8 cellular contexts compared by ENCODE assay signal in the genomic region with DNA sequence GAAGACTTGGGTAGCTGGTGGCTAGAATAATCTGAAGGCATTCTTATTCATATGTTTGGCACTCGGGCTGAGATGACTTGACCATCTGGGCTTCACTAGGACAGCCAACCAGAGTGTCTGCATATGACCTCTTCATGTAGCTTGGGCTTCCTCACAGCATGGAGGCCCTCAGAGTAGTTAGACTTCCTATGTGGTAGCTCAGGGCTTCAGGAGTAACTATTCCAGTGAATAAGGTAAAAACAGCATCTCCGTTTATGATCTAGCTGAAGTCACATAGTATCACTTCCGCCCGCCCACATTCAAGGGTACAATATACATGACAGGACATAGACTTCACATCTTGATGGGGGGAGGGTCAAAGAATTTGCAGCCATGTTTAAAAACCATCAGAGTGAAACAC. TPM values are rescaled to one million over a fixed set of nuclear protein-coding genes. Genes with fewer than 3 reads are reported as not detected.
"Had no signal": no experiment of that assay in that cellular context is flagged by ENCODE, and none has a peak within 500 bp of the region (broad histone marks: within the 10 kb centered on the region; RNA-seq: fewer than 3 reads in every experiment).

No MANE protein-coding gene starts in this region.

- ATAC-seq: K562 had no signal

- H2AFZ ChIP-seq: GM23248 had no signal

- DNase-seq: GM23248, GOT3, H7, IMR-90, KG1 had no signal

- H3K36me3 ChIP-seq: HAP-1 had no signal

- H3K27ac ChIP-seq: GM23248, HL-60 had no signal

- H3K4me3 ChIP-seq: GM23248, HAP-1, K562 had no signal

- H3K9me3 ChIP-seq: HAP-1 had no signal

- H3K9ac ChIP-seq: GM23248 had no signal

- FAIRE-seq: K562 had no signal

RNA-seq across cellular contexts. Expression of a gene that starts 18.9 kb away (rescaled TPM):
- total RNA-seq: GM23248, IMR-90, K562 had no signal
- polyA plus RNA-seq: GM23248, K562 had no signal
